In genomic region chr6:42870145-42870936, GRCh38 we compare ENCODE assay signal across 17 cellular contexts. TPM values are rescaled to one million over a fixed set of nuclear protein-coding genes. Genes with fewer than 3 reads are reported as not detected.
"Had no signal": no experiment of that assay in that cellular context is flagged by ENCODE, and none has a peak within 500 bp of the region (broad histone marks: within the 10 kb centered on the region; RNA-seq: fewer than 3 reads in every experiment).

No MANE protein-coding gene starts in this region.

- H3K27me3 ChIP-seq: gastroesophageal sphincter, right atrium auricular region, upper lobe of left lung had no signal

- ATAC-seq: gastroesophageal sphincter, left ventricle myocardium superior had no signal

- H3K27ac ChIP-seq: coronary artery, epithelial cell of prostate, gastroesophageal sphincter, right atrium auricular region, upper lobe of left lung had no signal

- H3K9me3 ChIP-seq: gastroesophageal sphincter, right atrium auricular region, upper lobe of left lung had no signal

- H3K4me1 ChIP-seq: gastroesophageal sphincter, right atrium auricular region, upper lobe of left lung had no signal

- H3K4me3 ChIP-seq: coronary artery, gastroesophageal sphincter, right atrium auricular region, upper lobe of left lung had no signal

- DNase-seq: activated CD4-positive, alpha-beta T cell treated with anti-CD3 and anti-CD28 coated beads for 1 hour; activated effector memory CD4-positive, alpha-beta T cell treated with anti-CD3 and anti-CD28 coated beads, Interleukin-2, amount 50 U/mL, for 16 hours; central memory CD4-positive, alpha-beta T cell; effector CD8-positive, alpha-beta T cell; left ventricle myocardium superior; posterior cingulate gyrus; SIG-M5; small intestine; substantia nigra; upper lobe of left lung had no signal

RNA-seq across cellular contexts. Expression of gene PTCRA, which starts 45.5 kb away (rescaled TPM):
- total RNA-seq: gastroesophageal sphincter, kidney epithelial cell, left ventricle myocardium superior, mesenteric fat pad, myocyte had no signal
- polyA plus RNA-seq: small intestine had no signal
